11 cellular contexts compared by ENCODE assay signal in the genomic region with DNA sequence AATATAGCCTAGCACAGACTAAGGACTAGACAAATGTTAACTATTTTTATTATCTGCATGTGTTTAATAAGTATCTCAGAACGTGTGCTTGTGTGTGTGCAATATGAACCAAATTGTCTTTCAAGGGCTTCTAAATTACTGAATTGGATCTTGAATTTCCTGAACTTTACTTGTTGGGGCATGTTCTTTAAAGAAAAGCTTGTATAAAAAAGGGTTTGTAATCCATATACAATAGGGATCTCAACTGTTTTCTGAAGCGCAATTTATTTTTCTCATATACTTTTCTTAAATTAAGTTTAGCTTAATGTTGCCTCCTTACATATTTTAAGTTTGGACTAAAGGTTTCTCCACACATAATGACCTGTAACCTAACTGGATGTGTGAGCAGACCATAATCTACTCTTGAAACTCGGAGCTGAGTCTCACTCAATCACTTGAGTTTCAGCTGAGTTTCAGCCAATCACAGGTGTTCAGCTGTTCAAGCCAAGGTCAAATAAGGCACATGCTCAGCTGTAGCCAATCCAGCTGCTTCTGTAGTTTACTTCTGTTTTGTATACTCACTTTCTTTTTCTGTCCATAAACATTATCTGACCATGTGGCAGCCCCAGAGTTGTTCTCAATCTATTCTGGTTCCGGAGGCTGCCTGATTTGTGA.
A peak's percentile ranks its signal among the peaks of the same experiment; 100 is the strongest.
DNase-seq lines count a peak whose midpoint lies in the region; ATAC-seq and TF ChIP-seq lines count a peak whose summit lies in the region.
"Had no signal": no experiment of that assay in that cellular context is flagged by ENCODE, and none has a peak within 500 bp of the region (broad histone marks: within the 10 kb centered on the region; RNA-seq: fewer than 3 reads in every experiment).

No MANE protein-coding gene starts in this region.

- no peaks in the 10 kb centered on the region for H3K36me3 Mint-ChIP-seq in GM23338 (ENCODE audit: low read depth)

- ATAC-seq in GM18870 (IDR thresholded peaks at IDR 0.05; ENCODE audit: unreplicated experiment), result peak; percentile 66
- peak; percentile 71 for ATAC-seq in GM21786 (IDR thresholded peaks at IDR 0.05; ENCODE audit: unreplicated experiment)
- ATAC-seq in GM23338, result no peak
- ATAC-seq: PC-3 had no signal

- H2BK15ac ChIP-seq in mesenchymal stem cell (ENCODE audit: low read depth, poor library complexity, severe bottlenecking), result no peak overlapping the region

- H3K4me1 Mint-ChIP-seq in GM23338, result peaks cover 11% of the 10 kb centered on the region

- H2BK12ac ChIP-seq in mesenchymal stem cell (ENCODE audit: low read length in 2 of 2), result no peak overlapping the region

- H4K8ac ChIP-seq in mesenchymal stem cell (ENCODE audit: low read length), result no peak overlapping the region

- no peak for TF ChIP-seq RAD21 in Ishikawa (IDR thresholded peaks at IDR 0.05; ENCODE audit: low read depth)

- H3K14ac ChIP-seq in mesenchymal stem cell (ENCODE audit: low read length in 2 of 2), result no peak overlapping the region

- H3K23ac ChIP-seq in mesenchymal stem cell (ENCODE audit: low read length in 2 of 2), result no peak overlapping the region

- no peaks in the 10 kb centered on the region for H3K9me2 ChIP-seq in GM23338 (ENCODE audit: insufficient read depth)

- no peak overlapping the region for H3K4ac ChIP-seq in mesenchymal stem cell (ENCODE audit: low read depth in 1 of 2, low read length in 2 of 2)

- H4K91ac ChIP-seq in mesenchymal stem cell (ENCODE audit: low read length), result no peak overlapping the region

- H2BK5ac ChIP-seq in mesenchymal stem cell (ENCODE audit: low read depth, low read length, poor library complexity, severe bottlenecking), result no peak overlapping the region

- no peak for TF ChIP-seq CTCF in GM23338 (conservative IDR thresholded peaks at IDR 0.05; ENCODE audit: low read depth in 2 of 2)

- H3K27ac ChIP-seq in mesenchymal stem cell (ENCODE audit: low read length, poor library complexity, severe bottlenecking) (no peak overlapping the region), GM23338 (ENCODE audit: low read depth) (no peak overlapping the region)
- H3K27ac ChIP-seq: right lobe of liver, upper lobe of left lung had no signal

- H2AFZ ChIP-seq in mesenchymal stem cell (ENCODE audit: low read depth, low read length) (no peak overlapping the region), GM23338 (no peak overlapping the region)

- 80% methylated on average over 2 of the region's 4 CpGs for WGBS in mesenchymal stem cell

- no peak overlapping the region for H3K4me3 Mint-ChIP-seq in GM23338

- H3K9me3 ChIP-seq in mesenchymal stem cell (ENCODE audit: control insufficient read depth, low read length), result no peaks in the 10 kb centered on the region
- H3K9me3 ChIP-seq: right lobe of liver, upper lobe of left lung had no signal

- H2BK120ac ChIP-seq in mesenchymal stem cell (ENCODE audit: low read depth, low read length), result no peak overlapping the region

- peak; percentile 8 for DNase-seq in mesenchymal stem cell
- DNase-seq in GM23338 (ENCODE audit: low spot score), result no peak
- no peak for DNase-seq in LoVo (ENCODE audit: low spot score)
- no peak for DNase-seq in activated CD4-positive, alpha-beta T cell treated with anti-CD3 and anti-CD28 coated beads, Interleukin-2, amount 50 U/mL, for 4 hours
- DNase-seq in SHP77 (lab: John Stamatoyannopoulos, UW), result no peak
- DNase-seq: PC-3, right lobe of liver, upper lobe of left lung had no signal

- no peaks in the 10 kb centered on the region for H3K79me1 ChIP-seq in mesenchymal stem cell (replicated peaks; ENCODE audit: low read length, poor library complexity, severe bottlenecking)

- H3K36me3 ChIP-seq in mesenchymal stem cell (ENCODE audit: control insufficient read depth in 1 of 2, insufficient read depth in 2 of 2, low read depth in 1 of 2, low read length in 2 of 2) (peaks cover 0 to 3% of the 10 kb centered on the region in 2 experiments), GM23338 (ENCODE audit: insufficient read depth) (no peaks in the 10 kb centered on the region)
- H3K36me3 ChIP-seq: right lobe of liver, upper lobe of left lung had no signal

- no peak for TF ChIP-seq EP300 in Ishikawa (IDR thresholded peaks at IDR 0.05; ENCODE audit: borderline replicate concordance)

- H3K4me1 ChIP-seq in mesenchymal stem cell (ENCODE audit: control insufficient read depth, insufficient read depth, low read depth, low read length), result no peaks in the 10 kb centered on the region
- H3K4me1 ChIP-seq in GM23338 (ENCODE audit: insufficient read depth), result peaks cover 8% of the 10 kb centered on the region
- H3K4me1 ChIP-seq: right lobe of liver, upper lobe of left lung had no signal

- no peak overlapping the region for H2AK5ac ChIP-seq in mesenchymal stem cell (ENCODE audit: low read length, severe bottlenecking)

- H3K79me2 ChIP-seq in GM23338 (replicated peaks; ENCODE audit: insufficient read depth), result no peaks in the 10 kb centered on the region

- H3K27me3 ChIP-seq in mesenchymal stem cell (ENCODE audit: control insufficient read depth in 1 of 2, insufficient read depth in 1 of 2, low read length in 2 of 2), result no peaks in the 10 kb centered on the region
- H3K27me3 ChIP-seq in GM23338 (ENCODE audit: insufficient read depth), result no peaks in the 10 kb centered on the region
- H3K27me3 ChIP-seq: right lobe of liver, upper lobe of left lung had no signal

- no peaks in the 10 kb centered on the region for H3K9me3 Mint-ChIP-seq in GM23338

- no peak overlapping the region for H3K18ac ChIP-seq in mesenchymal stem cell (ENCODE audit: low read depth in 1 of 2, low read length in 2 of 2)

- no peak overlapping the region for H3K4me2 ChIP-seq in mesenchymal stem cell (ENCODE audit: low read length, poor library complexity, severe bottlenecking)
- H3K4me2 ChIP-seq in GM23338, result no peak overlapping the region

- no peak overlapping the region for H3K9ac ChIP-seq in mesenchymal stem cell (ENCODE audit: low read length)

- no peak overlapping the region for H3K4me3 ChIP-seq in mesenchymal stem cell (ENCODE audit: insufficient read depth in 1 of 2, low read depth in 1 of 2, low read length in 2 of 2)
- H3K4me3 ChIP-seq in GM23338, result no peak overlapping the region
- H3K4me3 ChIP-seq: right lobe of liver, upper lobe of left lung had no signal

- no peak overlapping the region for H3K27ac Mint-ChIP-seq in GM23338

- H3K27me3 Mint-ChIP-seq in GM23338 (ENCODE audit: insufficient read depth, low read depth, poor library complexity), result peaks cover 2% of the 10 kb centered on the region

- H4K20me1 ChIP-seq in GM23338 (replicated peaks; ENCODE audit: insufficient read depth), result no peaks in the 10 kb centered on the region

- no peaks in the 10 kb centered on the region for H3F3A ChIP-seq in GM23338 (replicated peaks; ENCODE audit: low read depth)

TF ChIP-seq in Ishikawa, 13 proteins besides CTCF, POLR2A, EP300 and RAD21:
- TF ChIP-seq TAF1 (IDR thresholded peaks at IDR 0.05; ENCODE audit: low read depth) (no peak), NFIC (IDR thresholded peaks at IDR 0.05) (no peak), EGR1 (IDR thresholded peaks at IDR 0.05) (no peak)
- TF ChIP-seq, protein P1, sequence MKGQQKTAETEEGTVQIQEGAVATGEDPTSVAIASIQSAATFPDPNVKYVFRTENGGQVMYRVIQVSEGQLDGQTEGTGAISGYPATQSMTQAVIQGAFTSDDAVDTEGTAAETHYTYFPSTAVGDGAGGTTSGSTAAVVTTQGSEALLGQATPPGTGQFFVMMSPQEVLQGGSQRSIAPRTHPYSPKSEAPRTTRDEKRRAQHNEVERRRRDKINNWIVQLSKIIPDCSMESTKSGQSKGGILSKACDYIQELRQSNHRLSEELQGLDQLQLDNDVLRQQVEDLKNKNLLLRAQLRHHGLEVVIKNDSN (IDR thresholded peaks at IDR 0.05), result 0 out of 2 replicates have a peak, but pooled peaks have one; percentile 32

TF ChIP-seq in GM23338, 12 proteins besides CTCF, POLR2A, EP300 and RAD21 (continues in another document):
- no peak for TF ChIP-seq REST (IDR thresholded peaks at IDR 0.05; ENCODE audit: unreplicated experiment)
- TF ChIP-seq, protein P2, sequence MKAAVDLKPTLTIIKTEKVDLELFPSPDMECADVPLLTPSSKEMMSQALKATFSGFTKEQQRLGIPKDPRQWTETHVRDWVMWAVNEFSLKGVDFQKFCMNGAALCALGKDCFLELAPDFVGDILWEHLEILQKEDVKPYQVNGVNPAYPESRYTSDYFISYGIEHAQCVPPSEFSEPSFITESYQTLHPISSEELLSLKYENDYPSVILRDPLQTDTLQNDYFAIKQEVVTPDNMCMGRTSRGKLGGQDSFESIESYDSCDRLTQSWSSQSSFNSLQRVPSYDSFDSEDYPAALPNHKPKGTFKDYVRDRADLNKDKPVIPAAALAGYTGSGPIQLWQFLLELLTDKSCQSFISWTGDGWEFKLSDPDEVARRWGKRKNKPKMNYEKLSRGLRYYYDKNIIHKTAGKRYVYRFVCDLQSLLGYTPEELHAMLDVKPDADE (IDR thresholded peaks at IDR 0.05), result no peak
